Comparison of ENCODE assay signal across 23 cellular contexts in genomic region chr4:25637581-25638220, GRCh38. TPM values are rescaled to one million over a fixed set of nuclear protein-coding genes. Genes with fewer than 3 reads are reported as not detected.
"Had no signal": no experiment of that assay in that cellular context is flagged by ENCODE, and none has a peak within 500 bp of the region (broad histone marks: within the 10 kb centered on the region; RNA-seq: fewer than 3 reads in every experiment).

No MANE protein-coding gene starts in this region.

- ATAC-seq: activated CD4-positive, CD25-positive, alpha-beta regulatory T cell treated with anti-CD3 and anti-CD28 coated beads, Interleukin-2, amount 50 U/mL, for 24 hours; activated CD8-positive, alpha-beta T cell treated with anti-CD3 and anti-CD28 coated beads for 36 hours had no signal

- H3K27ac ChIP-seq: adrenal gland had no signal

- H3K27me3 ChIP-seq: adrenal gland had no signal

- DNase-seq: activated CD4-positive, alpha-beta T cell treated with anti-CD3 and anti-CD28 coated beads for 4 hours; activated CD8-positive, alpha-beta memory T cell treated with anti-CD3 and anti-CD28 coated beads, Interleukin-2, amount 50 U/mL, for 48 hours; activated CD8-positive, alpha-beta T cell treated with anti-CD3 and anti-CD28 coated beads for 36 hours; activated naive CD4-positive, alpha-beta T cell treated with anti-CD3 and anti-CD28 coated beads, Interleukin-2, amount 50 U/mL, for 16 hours; activated naive CD8-positive, alpha-beta T cell treated with anti-CD3 and anti-CD28 coated beads, Interleukin-2, amount 10 ng/mL, durations not matched to agents 7 days and 5 days; activated T-cell treated with anti-CD3 and anti-CD28 coated beads, Interleukin-2, amount 50 U/mL, for 1 hour; adrenal gland; anterior cingulate cortex; Kasumi-1; KBM-7; NCI-H146; NCI-H1930; NCI-H2171 treated with DMSO at 0.1 percent for 48 hours; NCI-H226; NCI-H510A; NCI-H526 treated with DMSO at 0.1 percent for 48 hours; NCI-H82; SK-N-SH; T-helper 1 cell had no signal

- H3K4me1 ChIP-seq: adrenal gland had no signal

- H3K36me3 ChIP-seq: adrenal gland had no signal

- H3K4me3 ChIP-seq: adrenal gland had no signal

- H3K9me3 ChIP-seq: adrenal gland, SK-N-SH had no signal

RNA-seq across cellular contexts. Expression of gene SLC34A2, which starts 17.9 kb away (rescaled TPM):
- total RNA-seq: activated CD8-positive, alpha-beta T cell treated with anti-CD3 and anti-CD28 coated beads for 36 hours; activated naive CD8-positive, alpha-beta T cell treated with anti-CD3 and anti-CD28 coated beads, Interleukin-2, amount 10 ng/mL, durations not matched to agents 7 days and 5 days; OCI-LY7; RPMI7951; T-helper 2 cell treated with Interferon-gamma antibody and Interleukin-4, amounts not matched to agents 100 ng/mL and 5 ng/mL, for 36 hours had no signal
- polyA plus RNA-seq: SK-N-SH had no signal
